ENCODE assay signal across 8 cellular contexts in genomic region chr9:6644346-6645152, GRCh38. TPM values are rescaled to one million over a fixed set of nuclear protein-coding genes. Genes with fewer than 3 reads are reported as not detected.
DNase-seq lines count a peak whose midpoint lies in the region; ATAC-seq and TF ChIP-seq lines count a peak whose summit lies in the region.

No MANE protein-coding gene starts in this region.

- H3K9me3 ChIP-seq in vagina, result no peaks in the 10 kb centered on the region

- intact Hi-C loops in vagina (cut with DNase I), result no loop called here

- H3K27me3 ChIP-seq in vagina, result no peaks in the 10 kb centered on the region

- TF ChIP-seq POLR2A in vagina (IDR thresholded peaks at IDR 0.05), result no peak

- H3K9me3 Mint-ChIP-seq in mesothelial cell of epicardium, result no peaks in the 10 kb centered on the region

- DNase-seq in stimulated activated CD4-positive, alpha-beta T cell treated with anti-CD3 and anti-CD28 coated beads, Interleukin-15, amount 100 ng/mL, for 24 hours, result peak; percentile 30
- no peak for DNase-seq in stimulated activated CD4-positive, alpha-beta T cell treated with anti-CD3 and anti-CD28 coated beads, Interleukin-12 subunit alpha, Interleukin-12 subunit beta, amount 100 ng/mL, for 4 hours
- DNase-seq in astrocyte of the cerebellum (ENCODE audit: low read depth) (no peak), mesothelial cell of epicardium (ENCODE audit: low spot score in 2 of 2, unreplicated experiment in 2 of 2) (no peak), vagina (ENCODE audit: extremely low spot score in 2 of 2) (no peak), SIG-M5 treated with dmso at 0.1 percent for 504 hours (lab: John Stamatoyannopoulos, UW; ENCODE audit: unreplicated experiment) (no peak)

- H3K4me3 Mint-ChIP-seq in mesothelial cell of epicardium, result peak overlapping the region; percentile 66

- peaks cover 21% of the 10 kb centered on the region for H3K4me1 ChIP-seq in vagina

- H3K27ac ChIP-seq in vagina, result no peak overlapping the region

- H3K27me3 Mint-ChIP-seq in mesothelial cell of epicardium (ENCODE audit: low read depth), result peaks cover 69% of the 10 kb centered on the region

- in situ Hi-C loops in astrocyte of the cerebellum (cut with HindIII; ENCODE audit: low sequenced_read_pairs), result no loop called here

- TF ChIP-seq CTCF in astrocyte of the cerebellum (IDR thresholded peaks at IDR 0.05; ENCODE audit: low read depth, low read length, missing control alignments) (no peak), mesothelial cell of epicardium (IDR thresholded peaks at IDR 0.05; ENCODE audit: unreplicated experiment) (no peak), vagina (IDR thresholded peaks at IDR 0.05) (no peak)

- peak overlapping the region; percentile 51 for H3K4me3 ChIP-seq in astrocyte of the cerebellum (ENCODE audit: low read depth, low read length)
- peak overlapping the region; percentile 37 to 50 for H3K4me3 ChIP-seq in vagina

- H3K27ac Mint-ChIP-seq in mesothelial cell of epicardium, result no peak overlapping the region

- H3K4me1 Mint-ChIP-seq in mesothelial cell of epicardium, result peaks cover 19% of the 10 kb centered on the region

- no peak for ATAC-seq in GM21576 (IDR thresholded peaks at IDR 0.05; ENCODE audit: unreplicated experiment)
- no peak for ATAC-seq in HG02981 (IDR thresholded peaks at IDR 0.05; ENCODE audit: unreplicated experiment)

- no peaks in the 10 kb centered on the region for H3K36me3 ChIP-seq in vagina

- no peaks in the 10 kb centered on the region for H3K36me3 Mint-ChIP-seq in mesothelial cell of epicardium

RNA-seq across cellular contexts. Expression of gene GLDC, which starts 1.0 kb away (rescaled TPM):
- total RNA-seq in mesothelial cell of epicardium (1.0 to 2.0 TPM (median 1.5 TPM) in 3 replicates), vagina (0.49 TPM)
